ENCODE assay signal across 8 cellular contexts in genomic region chr7:2709553-2710165, GRCh38. TPM values are rescaled to one million over a fixed set of nuclear protein-coding genes. Genes with fewer than 3 reads are reported as not detected.
A peak's percentile ranks its signal among the peaks of the same experiment; 100 is the strongest.
DNase-seq lines count a peak whose midpoint lies in the region; ATAC-seq and TF ChIP-seq lines count a peak whose summit lies in the region.

No MANE protein-coding gene starts in this region.

- intact Hi-C loops in dorsolateral prefrontal cortex (cut with DNase I), result loop anchor here (2.0 to 10.0 kb wide), 4 partner anchors 29 to 142 kb away; partner anchors contain the start of gene GNA12 (in 1 of the 2)

- peak overlapping the region in 2 of 59 donors; percentile 57 to 70 for H3K27ac ChIP-seq in dorsolateral prefrontal cortex

- DNase-seq in NCI-H1930 (lab: John Stamatoyannopoulos, UW) (peak; percentile 2 to 58), dorsolateral prefrontal cortex (peak in 9 of 10 donors; percentile 59 to 83 (median 66)), midbrain (lab: John Stamatoyannopoulos, UW) (peak; percentile 73), HuH-7.5 (ENCODE audit: low spot score) (no peak)
- DNase-seq in activated CD4-positive, alpha-beta T cell treated with anti-CD3 and anti-CD28 coated beads, Interleukin-2, amount 50 U/mL, for 4 hours, result peak; percentile 68 to 70
- peak; percentile 70 for DNase-seq in stimulated activated CD8-positive, alpha-beta memory T cell treated with anti-CD3 and anti-CD28 coated beads, Interleukin-2, amount 100 ng/mL, for 48 hours (ENCODE audit: low read depth in 2 of 2)

- ATAC-seq in GM18502 (IDR thresholded peaks at IDR 0.05; ENCODE audit: poor library complexity, unreplicated experiment) (peak; percentile 77), HG02588 (IDR thresholded peaks at IDR 0.05; ENCODE audit: unreplicated experiment) (peak; percentile 79)

- no peaks in the 10 kb centered on the region for H3K27me3 ChIP-seq in dorsolateral prefrontal cortex

- peak; percentile 34 to 97 (median 86) for TF ChIP-seq CTCF in dorsolateral prefrontal cortex (IDR thresholded peaks at IDR 0.05 in 54 of 56, conservative IDR thresholded peaks at IDR 0.05 in 2 of 56; ENCODE audit: low read depth in 1 of 56, partially characterized antibody in 56 of 56)

- H3K4me3 ChIP-seq in dorsolateral prefrontal cortex, result peak overlapping the region in 11 of 59 donors; percentile 6 to 43 (median 22)

RNA-seq across cellular contexts. Expression of gene AMZ1, which starts 21.7 kb away (rescaled TPM):
- 10 to 100 TPM in 74 of 120 experiments, 1 to 10 TPM in 46; 6.1 to 23.5 (median 11.7) TPM for total RNA-seq in dorsolateral prefrontal cortex
